In genomic region chr5:133425183-133425582, GRCh38 we compare ENCODE assay signal across 28 cellular contexts.
A peak's percentile ranks its signal among the peaks of the same experiment; 100 is the strongest.
DNase-seq lines count a peak whose midpoint lies in the region; ATAC-seq and TF ChIP-seq lines count a peak whose summit lies in the region.
"Had no signal": no experiment of that assay in that cellular context is flagged by ENCODE, and none has a peak within 500 bp of the region (broad histone marks: within the 10 kb centered on the region; RNA-seq: fewer than 3 reads in every experiment).

No MANE protein-coding gene starts in this region.

- no peak for TF ChIP-seq POLR2A in GM18505 (IDR thresholded peaks at IDR 0.05; ENCODE audit: borderline replicate concordance, extremely low read depth, insufficient read depth, insufficient read length)

- no peak for ATAC-seq in GM18505 (IDR thresholded peaks at IDR 0.05; ENCODE audit: unreplicated experiment)
- no peak for ATAC-seq in T-helper 17 cell
- ATAC-seq: activated CD4-positive, CD25-positive, alpha-beta regulatory T cell treated with anti-CD3 and anti-CD28 coated beads, Interleukin-2, amount 50 U/mL, for 24 hours; HepG2; T-cell had no signal

- peaks cover 22% of the 10 kb centered on the region for H3K4me1 ChIP-seq in NT2/D1 (ENCODE audit: insufficient read depth, insufficient read length)
- peaks cover 48% of the 10 kb centered on the region for H3K4me1 ChIP-seq in neural progenitor cell
- H3K4me1 ChIP-seq: prostate gland had no signal

- H3K9ac ChIP-seq in NT2/D1 (ENCODE audit: insufficient read length, low read depth) (no peak overlapping the region), neural progenitor cell (no peak overlapping the region)

- H3K36me3 Mint-ChIP-seq in neural progenitor cell = no peaks in the 10 kb centered on the region
- H3K36me3 Mint-ChIP-seq in T-helper 17 cell (ENCODE audit: low read depth) = peaks cover 9% of the 10 kb centered on the region
- H3K36me3 Mint-ChIP-seq: activated naive CD8-positive, alpha-beta T cell treated with anti-CD3 and anti-CD28 coated beads, Interleukin-2, amount 10 ng/mL, durations not matched to agents 7 days and 5 days; CD8-positive, alpha-beta memory T cell; T-cell had no signal

- no peak overlapping the region for H3K4me3 ChIP-seq in NT2/D1 (ENCODE audit: insufficient read length, low read depth)
- H3K4me3 ChIP-seq in neural progenitor cell = no peak overlapping the region
- H3K4me3 ChIP-seq: dorsolateral prefrontal cortex, prostate gland had no signal

- H3K4me3 Mint-ChIP-seq in neural progenitor cell = peak overlapping the region; percentile 70
- no peak overlapping the region for H3K4me3 Mint-ChIP-seq in T-helper 17 cell
- H3K4me3 Mint-ChIP-seq: activated CD4-positive, alpha-beta memory T cell treated with anti-CD3 and anti-CD28 coated beads, Interleukin-2, amount 10 ng/mL, durations not matched to agents 7 days and 5 days; activated naive CD8-positive, alpha-beta T cell treated with anti-CD3 and anti-CD28 coated beads, Interleukin-2, amount 10 ng/mL, durations not matched to agents 7 days and 5 days; B cell; CD8-positive, alpha-beta memory T cell; T-cell had no signal

- H3K27me3 ChIP-seq in NT2/D1 (ENCODE audit: insufficient read depth, insufficient read length) = peaks cover 20% of the 10 kb centered on the region
- H3K27me3 ChIP-seq in neural progenitor cell = no peaks in the 10 kb centered on the region
- H3K27me3 ChIP-seq: dorsolateral prefrontal cortex had no signal

- no peaks in the 10 kb centered on the region for H3K36me3 ChIP-seq in NT2/D1 (ENCODE audit: insufficient read depth, insufficient read length, low read length)
- H3K36me3 ChIP-seq in neural progenitor cell = no peaks in the 10 kb centered on the region
- H3K36me3 ChIP-seq: neutrophil, prostate gland had no signal

- H3K27ac ChIP-seq in neural progenitor cell = no peak overlapping the region
- H3K27ac ChIP-seq: dorsolateral prefrontal cortex, neutrophil, prostate gland had no signal

- no peaks in the 10 kb centered on the region for H3K9me3 Mint-ChIP-seq in neural progenitor cell
- H3K9me3 Mint-ChIP-seq: activated CD4-positive, alpha-beta memory T cell treated with anti-CD3 and anti-CD28 coated beads, Interleukin-2, amount 10 ng/mL, durations not matched to agents 7 days and 5 days; activated naive CD8-positive, alpha-beta T cell treated with anti-CD3 and anti-CD28 coated beads, Interleukin-2, amount 10 ng/mL, durations not matched to agents 7 days and 5 days; CD8-positive, alpha-beta memory T cell; T-cell had no signal

- peaks cover 41% of the 10 kb centered on the region for H3K27me3 Mint-ChIP-seq in neural progenitor cell (ENCODE audit: insufficient read depth, low read depth)
- H3K27me3 Mint-ChIP-seq in T-helper 17 cell = peaks cover 43% of the 10 kb centered on the region

- no peaks in the 10 kb centered on the region for H3K9me3 ChIP-seq in NT2/D1 (ENCODE audit: insufficient read depth, low read length)
- H3K9me3 ChIP-seq in neural progenitor cell (ENCODE audit: low read depth) = no peaks in the 10 kb centered on the region
- H3K9me3 ChIP-seq in T-helper 17 cell (ENCODE audit: control insufficient read depth, low read length, poor library complexity, severe bottlenecking) = no peaks in the 10 kb centered on the region
- H3K9me3 ChIP-seq: neutrophil, prostate gland had no signal

- H4K20me1 ChIP-seq in neural progenitor cell (ENCODE audit: low read depth) = no peaks in the 10 kb centered on the region

- no peak overlapping the region for H2AFZ ChIP-seq in neural progenitor cell (replicated peaks)

- H3K27ac Mint-ChIP-seq in neural progenitor cell (no peak overlapping the region), T-helper 17 cell (no peak overlapping the region)
- H3K27ac Mint-ChIP-seq: activated CD4-positive, alpha-beta memory T cell treated with anti-CD3 and anti-CD28 coated beads, Interleukin-2, amount 10 ng/mL, durations not matched to agents 7 days and 5 days; activated naive CD8-positive, alpha-beta T cell treated with anti-CD3 and anti-CD28 coated beads, Interleukin-2, amount 10 ng/mL, durations not matched to agents 7 days and 5 days; B cell; CD8-positive, alpha-beta memory T cell; T-cell had no signal

- peak overlapping the region; percentile 59 for H3K4me2 ChIP-seq in neural progenitor cell

- peaks cover 62% of the 10 kb centered on the region for H3K4me1 Mint-ChIP-seq in neural progenitor cell
- H3K4me1 Mint-ChIP-seq in T-helper 17 cell = peaks cover 18% of the 10 kb centered on the region

- no peaks in the 10 kb centered on the region for H3K79me2 ChIP-seq in neural progenitor cell (ENCODE audit: low read depth)

- H3F3A ChIP-seq in neural progenitor cell (ENCODE audit: low read depth) = peaks cover 27% of the 10 kb centered on the region

- TF ChIP-seq CTCF in neural progenitor cell (IDR thresholded peaks at IDR 0.05) = no peak

- DNase-seq in NCI-H2171 treated with DMSO at 0.1 percent for 48 hours (lab: John Stamatoyannopoulos, UW) (peak; percentile 6), NCI-H2171 (lab: John Stamatoyannopoulos, UW) (no peak), NCI-H1092 (lab: John Stamatoyannopoulos, UW) (peak; percentile 9), NT2/D1 (ENCODE audit: low read depth, low spot score) (peak; percentile 54), neural progenitor cell (ENCODE audit: low spot score) (peak; percentile 88), AG20443 (ENCODE audit: low spot score) (no peak), T-helper 17 cell (no peak)
- DNase-seq: activated CD4-positive, alpha-beta memory T cell treated with anti-CD3 and anti-CD28 coated beads, Interleukin-2, amount 10 ng/mL, durations not matched to agents 7 days and 5 days; activated effector memory CD4-positive, alpha-beta T cell treated with anti-CD3 and anti-CD28 coated beads, Interleukin-2, amount 50 U/mL, for 16 hours; activated naive CD8-positive, alpha-beta T cell treated with anti-CD3 and anti-CD28 coated beads, Interleukin-2, amount 10 ng/mL, durations not matched to agents 7 days and 5 days; CD8-positive, alpha-beta memory T cell; central memory CD4-positive, alpha-beta T cell; DMS79; glutamatergic neuron; Kasumi-1; kidney glomerular epithelial cell; NCI-H2029 treated with DMSO at 0.1 percent for 48 hours; NK-92 treated with Interleukin-12 subunit alpha and Interleukin-12 subunit beta, amount 100 ng/mL, for 24 hours; SIG-M5; T-cell; trophoblast cell had no signal

Comparison
In these comparisons a context has a peak if more than half of its experiments do, and no peak if none do; other contexts are left out.
1. DNase-seq: peak in NCI-H2171 treated with DMSO at 0.1 percent for 48 hours (single experiment), NCI-H1092 (single experiment), NT2/D1 (single experiment) and neural progenitor cell (single experiment); none in NCI-H2171 (single experiment), AG20443 (single experiment) and T-helper 17 cell (0 of 3).